ENCODE assay signal across 17 cellular contexts in genomic region chr2:210617318-210617717, GRCh38.
DNase-seq lines count a peak whose midpoint lies in the region; ATAC-seq, FAIRE-seq and TF ChIP-seq lines count a peak whose summit lies in the region.
"Had no signal": no experiment of that assay in that cellular context is flagged by ENCODE, and none has a peak within 500 bp of the region (broad histone marks: within the 10 kb centered on the region; RNA-seq: fewer than 3 reads in every experiment).

No MANE protein-coding gene starts in this region.

- no peaks in the 10 kb centered on the region for H3K36me3 Mint-ChIP-seq in CD4-positive, alpha-beta memory T cell
- H3K36me3 Mint-ChIP-seq: CD14-positive monocyte had no signal

- no peaks in the 10 kb centered on the region for H3K4me1 Mint-ChIP-seq in CD4-positive, alpha-beta memory T cell
- H3K4me1 Mint-ChIP-seq: CD14-positive monocyte had no signal

- no peak overlapping the region for H3K9ac ChIP-seq in adipocyte (ENCODE audit: low read length)
- H3K9ac ChIP-seq: BLaER1 treated with 17β-estradiol and CSF1 and Interleukin-3, amounts not matched to agents 10 nM and 100 nM; GM23248 had no signal

- no peaks in the 10 kb centered on the region for H3K27me3 ChIP-seq in adipocyte (replicated peaks; ENCODE audit: control insufficient read depth, insufficient read depth, low read length)
- no peaks in the 10 kb centered on the region for H3K27me3 ChIP-seq in CD4-positive, alpha-beta memory T cell (ENCODE audit: insufficient read depth, low read length)
- H3K27me3 ChIP-seq: BE2C; BLaER1 treated with 17β-estradiol and CSF1 and Interleukin-3, amounts not matched to agents 10 nM and 100 nM had no signal

- POLR2A ChIA-PET in CD4-positive, alpha-beta memory T cell (lab: Charles Lee; ENCODE audit: partially characterized antibody) = no interaction called here

- no peaks in the 10 kb centered on the region for H3K27me3 Mint-ChIP-seq in CD4-positive, alpha-beta memory T cell
- H3K27me3 Mint-ChIP-seq: CD4-positive, alpha-beta T cell had no signal

- FAIRE-seq in D721Med (lab: Jason Lieb, UNC) = peak; percentile 41
- FAIRE-seq: A549, GM12878 had no signal

- no peak for TF ChIP-seq CTCF in D721Med (IDR thresholded peaks at IDR 0.05; ENCODE audit: insufficient read depth, missing control alignments)

- no peak overlapping the region for H3K4me3 ChIP-seq in adipocyte (ENCODE audit: low read length)
- H3K4me3 ChIP-seq in CD4-positive, alpha-beta memory T cell (ENCODE audit: low read length in 2 of 2) = no peak overlapping the region
- H3K4me3 ChIP-seq: A549; BLaER1 treated with 17β-estradiol and CSF1 and Interleukin-3, amounts not matched to agents 10 nM and 100 nM; GM12878; GM23248 had no signal

- CTCF ChIA-PET in CD4-positive, alpha-beta memory T cell (lab: Charles Lee; ENCODE audit: partially characterized antibody) = no interaction called here

- peak; percentile 8 for ATAC-seq in GM19463 (IDR thresholded peaks at IDR 0.05; ENCODE audit: unreplicated experiment)
- ATAC-seq in HG03175 (IDR thresholded peaks at IDR 0.05; ENCODE audit: unreplicated experiment) = no peak

- H3K4me3 Mint-ChIP-seq in CD4-positive, alpha-beta memory T cell = no peak overlapping the region
- H3K4me3 Mint-ChIP-seq: CD14-positive monocyte; CD4-positive, alpha-beta T cell had no signal

- H3K27ac Mint-ChIP-seq in CD4-positive, alpha-beta memory T cell = no peak overlapping the region
- H3K27ac Mint-ChIP-seq: CD14-positive monocyte; CD4-positive, alpha-beta T cell had no signal

- H3K9me3 ChIP-seq in adipocyte (ENCODE audit: control insufficient read depth, low read length) = no peaks in the 10 kb centered on the region
- no peaks in the 10 kb centered on the region for H3K9me3 ChIP-seq in CD4-positive, alpha-beta memory T cell (ENCODE audit: control insufficient read depth in 1 of 2, low read length in 2 of 2)
- H3K9me3 ChIP-seq: A549; BE2C; BLaER1 treated with 17β-estradiol and CSF1 and Interleukin-3, amounts not matched to agents 10 nM and 100 nM had no signal

- H3K36me3 ChIP-seq in adipocyte (ENCODE audit: control insufficient read depth, insufficient read depth, low read length, severe bottlenecking) = no peaks in the 10 kb centered on the region
- no peaks in the 10 kb centered on the region for H3K36me3 ChIP-seq in CD4-positive, alpha-beta memory T cell (ENCODE audit: insufficient read depth, low read length)
- H3K36me3 ChIP-seq: BE2C; BLaER1 treated with 17β-estradiol and CSF1 and Interleukin-3, amounts not matched to agents 10 nM and 100 nM had no signal

- peaks cover 0 to 3% (median 0%) of the 10 kb centered on the region in 8 donors for H3K9me3 Mint-ChIP-seq in CD4-positive, alpha-beta memory T cell
- H3K9me3 Mint-ChIP-seq: CD14-positive monocyte; CD4-positive, alpha-beta T cell had no signal

- intact Hi-C loops in CD4-positive, alpha-beta memory T cell (cut with micrococcal nuclease) = no loop called here

- H3K4me1 ChIP-seq in adipocyte (ENCODE audit: control insufficient read depth, insufficient read depth, low read length) = peaks cover 7% of the 10 kb centered on the region
- H3K4me1 ChIP-seq in CD4-positive, alpha-beta memory T cell (ENCODE audit: insufficient read depth, low read length) = no peaks in the 10 kb centered on the region
- H3K4me1 ChIP-seq: A549, BE2C had no signal

- H3K27ac ChIP-seq in substantia nigra (ENCODE audit: low read depth, low read length, poor library complexity, severe bottlenecking) = peak overlapping the region; percentile 13
- H3K27ac ChIP-seq in CD4-positive, alpha-beta memory T cell (ENCODE audit: low read depth, low read length) = no peak overlapping the region
- H3K27ac ChIP-seq: A549; BLaER1 treated with 17β-estradiol and CSF1 and Interleukin-3, amounts not matched to agents 10 nM and 100 nM; GM23248 had no signal

- DNase-seq in D721Med (ENCODE audit: insufficient read length, low spot score) = no peak
- peak; percentile 3 for DNase-seq in adipocyte (ENCODE audit: low read depth)
- no peak for DNase-seq in substantia nigra (lab: John Stamatoyannopoulos, UW)
- DNase-seq in central memory CD4-positive, alpha-beta T cell = no peak
- DNase-seq in CD4-positive, alpha-beta memory T cell = no peak
- DNase-seq: 8988T; CD4-positive, alpha-beta T cell; GDM1; H7 had no signal
